29 cellular contexts compared by ENCODE assay signal in the genomic region with DNA sequence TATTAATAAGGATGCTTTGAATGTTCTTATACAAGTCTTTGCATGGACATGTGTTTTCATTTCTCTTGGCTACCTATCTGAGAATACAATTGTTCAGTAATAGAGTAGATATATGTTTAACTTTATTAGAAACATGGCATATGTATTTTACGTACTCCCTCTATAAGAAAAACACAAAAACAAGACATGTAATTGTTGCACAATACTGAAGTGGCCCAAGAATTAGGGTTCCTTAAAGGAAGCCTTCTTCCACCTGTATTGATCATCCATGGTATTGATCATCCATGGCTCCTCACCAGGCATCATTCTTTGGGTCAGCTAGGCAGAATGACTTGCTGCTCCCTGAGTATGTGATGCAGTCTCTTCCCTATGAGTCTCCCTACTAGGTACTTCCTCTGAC.
"Had no signal": no experiment of that assay in that cellular context is flagged by ENCODE, and none has a peak within 500 bp of the region (broad histone marks: within the 10 kb centered on the region; RNA-seq: fewer than 3 reads in every experiment).

No MANE protein-coding gene starts in this region.

- H3K27me3 Mint-ChIP-seq: stimulated activated memory B cell treated with anti-CD40 and anti-IgM and Interleukin-4, amounts not matched to agents 10 μg/mL and 1 μg/mL and 100 μg/mL, for 72 hours; stimulated activated naive B cell treated with anti-CD40 and anti-IgM and Interleukin-4, amounts not matched to agents 10 μg/mL and 1 μg/mL and 100 μg/mL, for 72 hours; stimulated activated naive CD8-positive, alpha-beta T cell treated with anti-CD3 and anti-CD28 coated beads, Interleukin-15, amount 100 ng/mL, for 72 hours; stimulated activated naive CD8-positive, alpha-beta T cell treated with anti-CD3 and anti-CD28 coated beads, Interleukin-15, Interleukin-2, amounts not matched to agents 100 ng/mL and 50 ng/mL, for 24 hours; type B pancreatic cell had no signal

- FAIRE-seq: urothelium cell line had no signal

- H3K9me3 ChIP-seq: stomach, suprapubic skin, testis, thoracic aorta, thyroid gland, tibial artery, tibial nerve, transverse colon, upper lobe of left lung, upper lobe of right lung, uterus, vagina had no signal

- H3K4me1 ChIP-seq: stomach, suprapubic skin, testis, thyroid gland, tibial artery, tibial nerve, transverse colon, upper lobe of left lung, upper lobe of right lung, uterus, vagina had no signal

- H3K4me3 Mint-ChIP-seq: stimulated activated effector memory CD8-positive, alpha-beta T cell treated with anti-CD3 and anti-CD28 coated beads, Interleukin-12 subunit alpha, Interleukin-12 subunit beta, amount 100 ng/mL, for 72 hours; stimulated activated memory B cell treated with anti-CD40 and anti-IgM and Interleukin-4, amounts not matched to agents 10 μg/mL and 1 μg/mL and 100 μg/mL, for 72 hours; stimulated activated naive B cell treated with anti-CD40 and anti-IgM and Interleukin-4, amounts not matched to agents 10 μg/mL and 1 μg/mL and 100 μg/mL, for 72 hours; stimulated activated naive CD8-positive, alpha-beta T cell treated with anti-CD3 and anti-CD28 coated beads, Interleukin-15, amount 100 ng/mL, for 72 hours; stimulated activated naive CD8-positive, alpha-beta T cell treated with anti-CD3 and anti-CD28 coated beads, Interleukin-15, Interleukin-2, amounts not matched to agents 100 ng/mL and 50 ng/mL, for 24 hours; type B pancreatic cell had no signal

- H3K4me3 ChIP-seq: stomach, suprapubic skin, testis, thoracic aorta, thyroid gland, tibial artery, tibial nerve, transverse colon, upper lobe of left lung, upper lobe of right lung, uterus, vagina had no signal

- H3K27ac ChIP-seq: stomach, suprapubic skin, testis, thoracic aorta, thyroid gland, tibial artery, tibial nerve, transverse colon, upper lobe of left lung, upper lobe of right lung, uterus, vagina had no signal

- H3K27me3 ChIP-seq: stomach, suprapubic skin, testis, thyroid gland, tibial artery, tibial nerve, transverse colon, upper lobe of left lung, upper lobe of right lung, uterus, vagina had no signal

- H3K36me3 Mint-ChIP-seq: stimulated activated effector memory CD8-positive, alpha-beta T cell treated with anti-CD3 and anti-CD28 coated beads, Interleukin-12 subunit alpha, Interleukin-12 subunit beta, amount 100 ng/mL, for 72 hours; stimulated activated memory B cell treated with anti-CD40 and anti-IgM and Interleukin-4, amounts not matched to agents 10 μg/mL and 1 μg/mL and 100 μg/mL, for 72 hours; type B pancreatic cell had no signal

- ATAC-seq: stimulated activated effector memory CD8-positive, alpha-beta T cell treated with anti-CD3 and anti-CD28 coated beads, Interleukin-12 subunit alpha, Interleukin-12 subunit beta, amount 100 ng/mL, for 72 hours; stimulated activated memory B cell treated with anti-CD40 and anti-IgM and Interleukin-4, amounts not matched to agents 10 μg/mL and 1 μg/mL and 100 μg/mL, for 72 hours; stimulated activated naive B cell treated with anti-CD40 and anti-IgM and Interleukin-4, amounts not matched to agents 10 μg/mL and 1 μg/mL and 100 μg/mL, for 72 hours; stimulated activated naive CD8-positive, alpha-beta T cell treated with anti-CD3 and anti-CD28 coated beads, Interleukin-15, amount 100 ng/mL, for 72 hours; stimulated activated naive CD8-positive, alpha-beta T cell treated with anti-CD3 and anti-CD28 coated beads, Interleukin-15, Interleukin-2, amounts not matched to agents 100 U/mL and 50 U/mL, for 24 hours; upper lobe of right lung had no signal

- DNase-seq: stimulated activated CD4-positive, alpha-beta T cell treated with anti-CD3 and anti-CD28 coated beads, Interleukin-2, amount 100 ng/mL, for 48 hours; stimulated activated CD4-positive, alpha-beta T cell treated with anti-CD3 and anti-CD28 coated beads, Interleukin-4, amount 100 ng/mL, for 1 hour; stimulated activated CD4-positive, alpha-beta T cell treated with anti-CD3 and anti-CD28 coated beads, Interleukin-4, amount 100 ng/mL, for 24 hours; stimulated activated CD4-positive, alpha-beta T cell treated with anti-CD3 and anti-CD28 coated beads, Interleukin-4, amount 100 ng/mL, for 4 hours; stimulated activated CD8-positive, alpha-beta memory T cell treated with anti-CD3 and anti-CD28 coated beads, Interleukin-4, amount 100 ng/mL, for 48 hours; stimulated activated naive B cell treated with anti-CD40 and anti-IgM and Interleukin-4, amounts not matched to agents 10 μg/mL and 1 μg/mL and 100 μg/mL, for 72 hours; stimulated activated naive CD4-positive, alpha-beta T cell; stimulated activated naive CD4-positive, alpha-beta T cell treated with Interleukin-2 at 50 U/mL for 16 hours; stimulated activated naive CD8-positive, alpha-beta T cell treated with anti-CD3 and anti-CD28 coated beads, Interleukin-15, amount 100 ng/mL, for 72 hours; stimulated activated naive CD8-positive, alpha-beta T cell treated with anti-CD3 and anti-CD28 coated beads, Interleukin-15, Interleukin-2, amounts not matched to agents 100 U/mL and 50 U/mL, for 24 hours; stomach; substantia nigra; testis; thyroid gland; tibial artery; transverse colon; trophoblast cell; upper lobe of left lung; upper lobe of right lung; uterus had no signal

- H3K36me3 ChIP-seq: stomach, suprapubic skin, thoracic aorta, thyroid gland, tibial artery, tibial nerve, transverse colon, upper lobe of left lung, upper lobe of right lung, uterus, vagina had no signal

- H3K9me3 Mint-ChIP-seq: stimulated activated effector memory CD8-positive, alpha-beta T cell treated with anti-CD3 and anti-CD28 coated beads, Interleukin-12 subunit alpha, Interleukin-12 subunit beta, amount 100 ng/mL, for 72 hours; stimulated activated memory B cell treated with anti-CD40 and anti-IgM and Interleukin-4, amounts not matched to agents 10 μg/mL and 1 μg/mL and 100 μg/mL, for 72 hours; type B pancreatic cell had no signal

- H3K4me1 Mint-ChIP-seq: stimulated activated effector memory CD8-positive, alpha-beta T cell treated with anti-CD3 and anti-CD28 coated beads, Interleukin-12 subunit alpha, Interleukin-12 subunit beta, amount 100 ng/mL, for 72 hours; stimulated activated memory B cell treated with anti-CD40 and anti-IgM and Interleukin-4, amounts not matched to agents 10 μg/mL and 1 μg/mL and 100 μg/mL, for 72 hours; stimulated activated naive B cell treated with anti-CD40 and anti-IgM and Interleukin-4, amounts not matched to agents 10 μg/mL and 1 μg/mL and 100 μg/mL, for 72 hours; stimulated activated naive CD8-positive, alpha-beta T cell treated with anti-CD3 and anti-CD28 coated beads, Interleukin-15, amount 100 ng/mL, for 72 hours had no signal

- H3K27ac Mint-ChIP-seq: stimulated activated effector memory CD8-positive, alpha-beta T cell treated with anti-CD3 and anti-CD28 coated beads, Interleukin-12 subunit alpha, Interleukin-12 subunit beta, amount 100 ng/mL, for 72 hours; stimulated activated memory B cell treated with anti-CD40 and anti-IgM and Interleukin-4, amounts not matched to agents 10 μg/mL and 1 μg/mL and 100 μg/mL, for 72 hours; stimulated activated naive B cell treated with anti-CD40 and anti-IgM and Interleukin-4, amounts not matched to agents 10 μg/mL and 1 μg/mL and 100 μg/mL, for 72 hours; stimulated activated naive CD8-positive, alpha-beta T cell treated with anti-CD3 and anti-CD28 coated beads, Interleukin-15, Interleukin-2, amounts not matched to agents 100 ng/mL and 50 ng/mL, for 24 hours; type B pancreatic cell had no signal
